8 cellular contexts compared by ENCODE assay signal in genomic region chr11:16986434-16987204, GRCh38. TPM values are rescaled to one million over a fixed set of nuclear protein-coding genes. Genes with fewer than 3 reads are reported as not detected.
DNase-seq lines count a peak whose midpoint lies in the region; ATAC-seq, FAIRE-seq and TF ChIP-seq lines count a peak whose summit lies in the region.

No MANE protein-coding gene starts in this region.

- 88% methylated on average over 4 of the region's 5 CpGs for WGBS in A549 (ENCODE audit: missing lambda C conversion rate)

- no peak for TF ChIP-seq RAD21 in A549 (conservative IDR thresholded peaks at IDR 0.05 in 1 of 2, IDR thresholded peaks at IDR 0.05 in 1 of 2)

- peaks cover 26% of the 10 kb centered on the region for H3K4me1 ChIP-seq in A549

- peaks cover 4% of the 10 kb centered on the region for H3K36me3 Mint-ChIP-seq in endothelial cell (ENCODE audit: low read depth, unreplicated experiment)

- no peak for TF ChIP-seq EP300 in A549 (IDR thresholded peaks at IDR 0.05)

- H3K4me1 Mint-ChIP-seq in endothelial cell (ENCODE audit: unreplicated experiment): peaks cover 36% of the 10 kb centered on the region

- H3K4me2 ChIP-seq in A549: peak overlapping the region; percentile 49

- no peaks in the 10 kb centered on the region for H3K9me3 Mint-ChIP-seq in endothelial cell (ENCODE audit: unreplicated experiment)

- no peak for FAIRE-seq in A549 (lab: Jason Lieb, UNC)

- POLR2A ChIA-PET in A549 (lab: Yijun Ruan, JAX): interaction anchor here (0.9 kb wide), 1 partner anchor 29 kb away, joined by 5 read pairs; no protein-coding TSS in a partner anchor

- peak overlapping the region; percentile 10 for H3K4me3 Mint-ChIP-seq in endothelial cell (ENCODE audit: unreplicated experiment)

- DNase-seq in A549 (ENCODE audit: low read depth in 1 of 2, low spot score in 1 of 2) (no peak), endothelial cell (ENCODE audit: low spot score) (no peak), globus pallidus (ENCODE audit: low spot score) (no peak), NCI-H128 (lab: John Stamatoyannopoulos, UW; ENCODE audit: unreplicated experiment) (no peak)
- peak; percentile 26 to 32 for DNase-seq in stimulated activated CD4-positive, alpha-beta T cell treated with anti-CD3 and anti-CD28 coated beads, Interleukin-4, amount 100 ng/mL, for 4 hours

- no peaks in the 10 kb centered on the region for H3K9me3 ChIP-seq in A549

- TF ChIP-seq POLR2A in A549 (IDR thresholded peaks at IDR 0.05; ENCODE audit: low read length): no peak

- peak overlapping the region; percentile 50 for H3K27ac Mint-ChIP-seq in endothelial cell (ENCODE audit: unreplicated experiment)

- no peak overlapping the region for H3K4me3 ChIP-seq in A549

- TF ChIP-seq CTCF in A549 (IDR thresholded peaks at IDR 0.05): no peak
- TF ChIP-seq CTCF in VCaP (conservative IDR thresholded peaks at IDR 0.05): no peak
- no peak for TF ChIP-seq CTCF in endothelial cell (IDR thresholded peaks at IDR 0.05; ENCODE audit: unreplicated experiment)

- no peak for ATAC-seq in A549
- ATAC-seq in GM19025 (IDR thresholded peaks at IDR 0.05; ENCODE audit: low read depth, unreplicated experiment): peak; percentile 98
- peak; percentile 96 for ATAC-seq in HG03103 (IDR thresholded peaks at IDR 0.05; ENCODE audit: low read depth, unreplicated experiment)

- H3K27ac ChIP-seq in A549 (peak overlapping the region in 1 of 2 experiments; percentile 34; a peak in 1 of 6 replicates), VCaP (peak overlapping the region; percentile 86)

- CTCF ChIA-PET in A549 (lab: Yijun Ruan, JAX): interaction anchor here (1.1 kb wide), 1 partner anchor 44 kb away, joined by 3 read pairs; no protein-coding TSS in a partner anchor

- H3K27me3 Mint-ChIP-seq in endothelial cell (ENCODE audit: unreplicated experiment): peaks cover 6% of the 10 kb centered on the region

TF ChIP-seq in A549, 52 proteins besides CTCF, POLR2A, EP300 and RAD21:
- TF ChIP-seq BCL3 (IDR thresholded peaks at IDR 0.05) (no peak), MAFK (IDR thresholded peaks at IDR 0.05; ENCODE audit: partially characterized antibody) (no peak), SREBF2 (IDR thresholded peaks at IDR 0.05) (no peak), HMGXB4 (CRISPR knock-in tag; IDR thresholded peaks at IDR 0.05; ENCODE audit: borderline replicate concordance) (no peak), FOXS1 (CRISPR knock-in tag; IDR thresholded peaks at IDR 0.05) (no peak), CBX2 (IDR thresholded peaks at IDR 0.05; ENCODE audit: borderline replicate concordance, low read depth) (no peak), KDM5A (IDR thresholded peaks at IDR 0.05) (no peak), RARB (CRISPR knock-in tag; IDR thresholded peaks at IDR 0.05) (no peak), PBX3 (IDR thresholded peaks at IDR 0.05) (no peak), EHF (CRISPR knock-in tag; IDR thresholded peaks at IDR 0.05) (no peak), ZC3H11A (IDR thresholded peaks at IDR 0.05) (no peak), HEYL (CRISPR knock-in tag; IDR thresholded peaks at IDR 0.05) (no peak), JUNB (IDR thresholded peaks at IDR 0.05) (no peak), MAX (IDR thresholded peaks at IDR 0.05) (no peak), TP53 (CRISPR knock-in tag; IDR thresholded peaks at IDR 0.05) (no peak), SMC3 (IDR thresholded peaks at IDR 0.05) (no peak), RCOR1 (IDR thresholded peaks at IDR 0.05; ENCODE audit: low read depth, low read length) (no peak), ZFP36 (IDR thresholded peaks at IDR 0.05; ENCODE audit: borderline replicate concordance, partially characterized antibody) (no peak)

RNA-seq across cellular contexts. Expression of gene PLEKHA7, which starts 27.6 kb away (rescaled TPM):
- polyA plus RNA-seq in A549 (2011; rRNA removed): 8.7 and 15.3 TPM in 2 replicates
- 9.6 and 12.8 TPM in 2 replicates for polyA plus RNA-seq in A549 (2012; cell fraction: cytosol; rRNA removed)
- polyA plus RNA-seq in A549 (2012; cell fraction: nucleus; rRNA removed): 38.1 and 47.3 TPM in 2 replicates
- 12.8 to 13.9 TPM (median 13.8 TPM) in 3 replicates for polyA plus RNA-seq in A549 (2017; fragmentation: RNase III; extraction: RNeasy Plus Mini Kit Qiagen cat#74134 plus additional on column Dnase treatment)
- 10.0 and 12.1 TPM in 2 replicates for polyA minus RNA-seq in A549 (2011; rRNA and poly(A)+ RNA removed)
- 8.2 TPM for total RNA-seq in endothelial cell (ENCODE audit: unreplicated experiment)

Comparison
In these comparisons a context has a peak if more than half of its experiments do, and no peak if none do; other contexts are left out.
1. ATAC-seq: peak in GM19025 (single experiment) and HG03103 (single experiment); none in A549 (0 of 2).
2. DNase-seq: peak in stimulated activated CD4-positive, alpha-beta T cell treated with anti-CD3 and anti-CD28 coated beads, Interleukin-4, amount 100 ng/mL, for 4 hours (2 of 2); none in A549 (0 of 2), endothelial cell (single experiment), globus pallidus (single experiment) and NCI-H128 (single experiment).